ENCODE assay signal across 23 cellular contexts in the genomic region with DNA sequence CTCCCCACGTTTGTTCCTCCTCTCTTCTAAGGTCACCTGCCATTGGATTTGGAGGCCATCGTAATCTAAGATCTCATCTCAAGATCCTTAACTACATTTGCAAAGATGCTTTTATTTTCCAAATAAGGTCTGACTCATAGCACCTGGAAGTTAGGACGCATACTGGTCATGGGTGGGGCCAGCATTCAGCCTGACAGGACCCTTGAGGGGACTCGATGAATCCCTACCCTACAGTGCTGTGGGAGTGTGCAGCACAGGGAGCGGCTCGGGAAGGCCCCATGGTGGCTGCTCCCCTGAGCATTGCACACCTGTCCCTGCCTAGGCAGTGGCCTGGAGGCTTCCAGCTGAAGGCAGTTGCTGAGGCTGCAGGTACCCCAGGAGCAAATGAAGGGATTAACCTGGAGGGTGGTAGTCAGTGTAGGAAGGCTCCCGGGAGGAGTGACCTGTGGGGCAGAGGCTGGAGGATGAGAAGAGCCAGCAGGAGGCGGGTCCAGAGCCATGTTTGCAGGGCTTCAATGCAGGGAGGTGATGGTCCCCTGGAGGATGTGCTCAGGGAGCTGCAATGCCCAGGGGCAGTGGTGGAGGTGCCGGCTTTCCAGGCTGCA.
"Had no signal": no experiment of that assay in that cellular context is flagged by ENCODE, and none has a peak within 500 bp of the region (broad histone marks: within the 10 kb centered on the region; RNA-seq: fewer than 3 reads in every experiment).

No MANE protein-coding gene starts in this region.

- H3K4me1 Mint-ChIP-seq: activated B cell treated with CpG ODN at 0.5 μM for 24 hours; nephron progenitor cell; stimulated activated effector memory CD8-positive, alpha-beta T cell treated with anti-CD3 and anti-CD28 coated beads, Interleukin-12 subunit alpha, Interleukin-12 subunit beta, amount 100 ng/mL, for 72 hours had no signal

- H3K36me3 Mint-ChIP-seq: activated naive CD8-positive, alpha-beta T cell treated with anti-CD3 and anti-CD28 coated beads, Interleukin-2, amount 10 ng/mL, durations not matched to agents 7 days and 5 days; stimulated activated effector memory CD8-positive, alpha-beta T cell treated with anti-CD3 and anti-CD28 coated beads, Interleukin-12 subunit alpha, Interleukin-12 subunit beta, amount 100 ng/mL, for 72 hours had no signal

- H3K27me3 Mint-ChIP-seq: activated naive CD8-positive, alpha-beta T cell treated with anti-CD3 and anti-CD28 coated beads, Interleukin-2, amount 10 ng/mL, durations not matched to agents 7 days and 5 days had no signal

- H3K4me3 ChIP-seq: body of pancreas, dorsolateral prefrontal cortex, psoas muscle, smooth muscle cell, testis had no signal

- H3K27ac ChIP-seq: body of pancreas, dorsolateral prefrontal cortex, psoas muscle, testis had no signal

- H3K27ac Mint-ChIP-seq: activated B cell treated with CpG ODN at 0.5 μM for 24 hours; activated CD8-positive, alpha-beta T cell treated with anti-CD3 and anti-CD28 coated beads for 36 hours; activated naive CD8-positive, alpha-beta T cell treated with anti-CD3 and anti-CD28 coated beads, Interleukin-2, amount 10 ng/mL, durations not matched to agents 7 days and 5 days; activated T-cell treated with anti-CD3 and anti-CD28 coated beads, Interleukin-2, amount 50 U/mL, for 24 hours; activated T-helper 2 cell treated with anti-CD3 and anti-CD28 coated beads, Interferon-gamma antibody, Interleukin-2, Interleukin-4, amounts not matched to agents 10 μg/mL and 5 μg/mL and 100 μg/mL, durations not matched to agents 14 hours and 24 hours and 36 hours; nephron progenitor cell; stimulated activated effector memory CD8-positive, alpha-beta T cell treated with anti-CD3 and anti-CD28 coated beads, Interleukin-12 subunit alpha, Interleukin-12 subunit beta, amount 100 ng/mL, for 72 hours had no signal

- H3K27me3 ChIP-seq: body of pancreas, testis had no signal

- H3K4me3 Mint-ChIP-seq: activated B cell treated with CpG ODN at 0.5 μM for 24 hours; activated CD8-positive, alpha-beta T cell treated with anti-CD3 and anti-CD28 coated beads for 36 hours; activated naive CD8-positive, alpha-beta T cell treated with anti-CD3 and anti-CD28 coated beads, Interleukin-2, amount 10 ng/mL, durations not matched to agents 7 days and 5 days; activated T-cell treated with anti-CD3 and anti-CD28 coated beads, Interleukin-2, amount 50 U/mL, for 24 hours; nephron progenitor cell; stimulated activated effector memory CD8-positive, alpha-beta T cell treated with anti-CD3 and anti-CD28 coated beads, Interleukin-12 subunit alpha, Interleukin-12 subunit beta, amount 100 ng/mL, for 72 hours had no signal

- DNase-seq: activated B cell treated with CpG ODN at 0.5 μM for 24 hours; activated CD4-positive, alpha-beta T cell treated with anti-CD3 and anti-CD28 coated beads for 48 hours; activated CD8-positive, alpha-beta T cell treated with anti-CD3 and anti-CD28 coated beads for 36 hours; activated naive CD4-positive, alpha-beta T cell treated with Interleukin-2 at 50 U/mL for 16 hours; activated naive CD8-positive, alpha-beta T cell treated with anti-CD3 and anti-CD28 coated beads, Interleukin-2, amount 10 ng/mL, durations not matched to agents 7 days and 5 days; activated T-cell treated with anti-CD3 and anti-CD28 coated beads, Interleukin-2, amount 50 U/mL, for 24 hours; body of pancreas; caudate nucleus; foreskin melanocyte; kidney; mammary epithelial cell; nephron progenitor cell; psoas muscle; stimulated activated CD4-positive, alpha-beta T cell treated with anti-CD3 and anti-CD28 coated beads, Interleukin-4, amount 100 ng/mL, for 24 hours; SW 1271; T-helper 9 cell; testis had no signal

- ATAC-seq: activated CD8-positive, alpha-beta T cell treated with anti-CD3 and anti-CD28 coated beads for 36 hours; body of pancreas; left lobe of liver; psoas muscle; sciatic nerve; stimulated activated effector memory CD8-positive, alpha-beta T cell treated with anti-CD3 and anti-CD28 coated beads, Interleukin-12 subunit alpha, Interleukin-12 subunit beta, amount 100 ng/mL, for 72 hours had no signal

- H3K9me3 ChIP-seq: body of pancreas, psoas muscle, testis had no signal

- H3K4me2 ChIP-seq: smooth muscle cell had no signal

- H3K9me3 Mint-ChIP-seq: activated CD8-positive, alpha-beta T cell treated with anti-CD3 and anti-CD28 coated beads for 36 hours; activated naive CD8-positive, alpha-beta T cell treated with anti-CD3 and anti-CD28 coated beads, Interleukin-2, amount 10 ng/mL, durations not matched to agents 7 days and 5 days; activated T-cell treated with anti-CD3 and anti-CD28 coated beads, Interleukin-2, amount 50 U/mL, for 24 hours; activated T-helper 2 cell treated with anti-CD3 and anti-CD28 coated beads, Interferon-gamma antibody, Interleukin-2, Interleukin-4, amounts not matched to agents 10 μg/mL and 5 μg/mL and 100 μg/mL, durations not matched to agents 14 hours and 24 hours and 36 hours; nephron progenitor cell; stimulated activated effector memory CD8-positive, alpha-beta T cell treated with anti-CD3 and anti-CD28 coated beads, Interleukin-12 subunit alpha, Interleukin-12 subunit beta, amount 100 ng/mL, for 72 hours had no signal

- H3K4me1 ChIP-seq: body of pancreas, psoas muscle, testis had no signal
